In genomic region chr11:67286621-67287333, GRCh38 we compare ENCODE assay signal across 8 cellular contexts. TPM values are rescaled to one million over a fixed set of nuclear protein-coding genes. Genes with fewer than 3 reads are reported as not detected.
DNase-seq lines count a peak whose midpoint lies in the region; ATAC-seq and TF ChIP-seq lines count a peak whose summit lies in the region.

No MANE protein-coding gene starts in this region.

- H3K27ac Mint-ChIP-seq in activated B cell treated with CpG ODN at 0.5 μM for 24 hours = peak overlapping the region; percentile 98
- H3K27ac Mint-ChIP-seq in stimulated activated naive CD8-positive, alpha-beta T cell treated with anti-CD3 and anti-CD28 coated beads, Interleukin-15, amount 100 ng/mL, for 72 hours = peak overlapping the region; percentile 91 to 96

- intact Hi-C loops in activated B cell treated with CpG ODN at 0.5 μM for 24 hours (cut with micrococcal nuclease) = loop anchor here (5.0 kb wide), 1 partner anchor 66 kb away; the partner anchor contains the start of gene POLD4

- no peak for DNase-seq in activated B cell treated with CpG ODN at 0.5 μM for 24 hours
- no peak for DNase-seq in right atrium auricular region (ENCODE audit: low spot score)
- DNase-seq in stimulated activated naive CD8-positive, alpha-beta T cell treated with anti-CD3 and anti-CD28 coated beads, Interleukin-15, amount 100 ng/mL, for 72 hours = peak in 1 of 2 donors; percentile 50
- no peak for DNase-seq in stimulated activated CD4-positive, alpha-beta T cell treated with anti-CD3 and anti-CD28 coated beads, Interleukin-1b, Interleukin-23, amount 100 ng/mL, for 48 hours
- DNase-seq in dermis blood vessel endothelial cell = no peak

- TF ChIP-seq CTCF in activated B cell treated with CpG ODN at 0.5 μM for 24 hours (IDR thresholded peaks at IDR 0.05) (no peak), right atrium auricular region (IDR thresholded peaks at IDR 0.05) (no peak)

- H3K9me3 ChIP-seq in HUES64 (ENCODE audit: insufficient read depth, low read depth, low read length) (no peaks in the 10 kb centered on the region), right atrium auricular region (no peaks in the 10 kb centered on the region)

- POLR2A ChIA-PET in activated B cell treated with CpG ODN at 0.5 μM for 24 hours (lab: Charles Lee) = interaction anchor here (0.5 to 8.7 kb wide), 8 partner anchors 9 to 1749 kb away, joined by 3 to 280 read pairs (median 25); partner anchors contain the start of genes GRK2, POLD4 and PPP1CA

- ATAC-seq in activated B cell treated with CpG ODN at 0.5 μM for 24 hours (ENCODE audit: low read depth) = no peak
- ATAC-seq in stimulated activated naive CD8-positive, alpha-beta T cell treated with anti-CD3 and anti-CD28 coated beads, Interleukin-15, amount 100 ng/mL, for 72 hours = no peak
- no peak for ATAC-seq in GM18909 (IDR thresholded peaks at IDR 0.05; ENCODE audit: poor library complexity, unreplicated experiment)
- no peak for ATAC-seq in HG03432 (IDR thresholded peaks at IDR 0.05; ENCODE audit: unreplicated experiment)

- peaks cover 41% of the 10 kb centered on the region for H3K4me1 Mint-ChIP-seq in activated B cell treated with CpG ODN at 0.5 μM for 24 hours
- H3K4me1 Mint-ChIP-seq in stimulated activated naive CD8-positive, alpha-beta T cell treated with anti-CD3 and anti-CD28 coated beads, Interleukin-15, amount 100 ng/mL, for 72 hours = peaks cover 88% of the 10 kb centered on the region

- peaks cover 8% of the 10 kb centered on the region for H3K4me1 ChIP-seq in HUES64 (ENCODE audit: insufficient read depth, low read length)
- peaks cover 0 to 39% of the 10 kb centered on the region in 2 donors for H3K4me1 ChIP-seq in right atrium auricular region

- no peaks in the 10 kb centered on the region for H3K9me3 Mint-ChIP-seq in activated B cell treated with CpG ODN at 0.5 μM for 24 hours
- H3K9me3 Mint-ChIP-seq in stimulated activated naive CD8-positive, alpha-beta T cell treated with anti-CD3 and anti-CD28 coated beads, Interleukin-15, amount 100 ng/mL, for 72 hours = no peaks in the 10 kb centered on the region

- no peaks in the 10 kb centered on the region for H3K27me3 ChIP-seq in HUES64 (ENCODE audit: insufficient read depth, low read length)
- no peaks in the 10 kb centered on the region for H3K27me3 ChIP-seq in right atrium auricular region

- no peaks in the 10 kb centered on the region for H3K27me3 Mint-ChIP-seq in activated B cell treated with CpG ODN at 0.5 μM for 24 hours
- H3K27me3 Mint-ChIP-seq in stimulated activated naive CD8-positive, alpha-beta T cell treated with anti-CD3 and anti-CD28 coated beads, Interleukin-15, amount 100 ng/mL, for 72 hours = no peaks in the 10 kb centered on the region

- H3K4me3 ChIP-seq in HUES64 (ENCODE audit: low read length) (no peak overlapping the region), right atrium auricular region (no peak overlapping the region)

- CTCF ChIA-PET in activated B cell treated with CpG ODN at 0.5 μM for 24 hours (lab: Charles Lee) = interaction anchor here (3.0 to 3.5 kb wide), 2 partner anchors 9 to 16 kb away, joined by 19 to 20 read pairs; no protein-coding TSS in a partner anchor

- H3K36me3 Mint-ChIP-seq in activated B cell treated with CpG ODN at 0.5 μM for 24 hours (ENCODE audit: low read depth) = peaks cover 59% of the 10 kb centered on the region

- WGBS in HUES64 = 93% methylated on average over 8 of the region's 8 CpGs

- peak overlapping the region; percentile 80 for H3K4me3 Mint-ChIP-seq in activated B cell treated with CpG ODN at 0.5 μM for 24 hours
- peak overlapping the region; percentile 79 to 80 for H3K4me3 Mint-ChIP-seq in stimulated activated naive CD8-positive, alpha-beta T cell treated with anti-CD3 and anti-CD28 coated beads, Interleukin-15, amount 100 ng/mL, for 72 hours

- no peak overlapping the region for H3K9ac ChIP-seq in HUES64 (ENCODE audit: low read depth, low read length)

- 0 out of 2 replicates have a peak overlapping the region, but pooled peaks have one; percentile 18 for H3K27ac ChIP-seq in HUES64 (ENCODE audit: low read depth, low read length)
- peak overlapping the region; percentile 90 to 92 for H3K27ac ChIP-seq in right atrium auricular region

- H3K36me3 ChIP-seq in HUES64 (ENCODE audit: insufficient read depth, low read length) (peaks cover 48% of the 10 kb centered on the region), right atrium auricular region (peaks cover 56% of the 10 kb centered on the region)

RNA-seq across cellular contexts. Expression of gene ANKRD13D, which starts 2.3 kb away (rescaled TPM):
- 14.1 TPM for polyA plus RNA-seq in HUES64 (2013, experiment 1 of 2)
- 13.9 TPM for polyA plus RNA-seq in HUES64 (2013, experiment 2 of 2)
- 97.2 and 116 TPM in 2 replicates for total RNA-seq in activated B cell treated with CpG ODN at 0.5 μM for 24 hours
- 10 to 100 TPM; 14.1 to 14.9 TPM for total RNA-seq in right atrium auricular region
- total RNA-seq in dermis blood vessel endothelial cell = 29.1 and 32.3 TPM in 2 replicates

RNA-seq across cellular contexts. Expression of gene SSH3, which starts 16.6 kb away (rescaled TPM):
- polyA plus RNA-seq in HUES64 (2013, experiment 1 of 2) = 13.7 TPM
- 14.1 TPM for polyA plus RNA-seq in HUES64 (2013, experiment 2 of 2)
- total RNA-seq in activated B cell treated with CpG ODN at 0.5 μM for 24 hours (5.1 and 7.7 TPM in 2 replicates), right atrium auricular region (10 to 100 TPM; 14.7 to 23.6 TPM), dermis blood vessel endothelial cell (15.6 and 19.7 TPM in 2 replicates)

RNA-seq across cellular contexts. Expression of gene GRK2, which starts 20.5 kb away (rescaled TPM):
- 30.8 TPM for polyA plus RNA-seq in HUES64 (2013, experiment 1 of 2)
- 34.2 TPM for polyA plus RNA-seq in HUES64 (2013, experiment 2 of 2)
- total RNA-seq in activated B cell treated with CpG ODN at 0.5 μM for 24 hours = 159 and 175 TPM in 2 replicates
- total RNA-seq in right atrium auricular region = 10 to 100 TPM; 52.7 to 55.9 TPM
- total RNA-seq in dermis blood vessel endothelial cell = 40.0 and 56.8 TPM in 2 replicates
